In genomic region chr16:712740-713250, GRCh38 we compare ENCODE assay signal across 1 cellular context.
TF ChIP-seq lines count a peak whose summit lies in the region.

No MANE protein-coding gene starts in this region.

TF ChIP-seq in HEK293, 187 proteins besides CTCF, POLR2A, EP300 and RAD21 (continued from another document):
- TF ChIP-seq, protein P1, sequence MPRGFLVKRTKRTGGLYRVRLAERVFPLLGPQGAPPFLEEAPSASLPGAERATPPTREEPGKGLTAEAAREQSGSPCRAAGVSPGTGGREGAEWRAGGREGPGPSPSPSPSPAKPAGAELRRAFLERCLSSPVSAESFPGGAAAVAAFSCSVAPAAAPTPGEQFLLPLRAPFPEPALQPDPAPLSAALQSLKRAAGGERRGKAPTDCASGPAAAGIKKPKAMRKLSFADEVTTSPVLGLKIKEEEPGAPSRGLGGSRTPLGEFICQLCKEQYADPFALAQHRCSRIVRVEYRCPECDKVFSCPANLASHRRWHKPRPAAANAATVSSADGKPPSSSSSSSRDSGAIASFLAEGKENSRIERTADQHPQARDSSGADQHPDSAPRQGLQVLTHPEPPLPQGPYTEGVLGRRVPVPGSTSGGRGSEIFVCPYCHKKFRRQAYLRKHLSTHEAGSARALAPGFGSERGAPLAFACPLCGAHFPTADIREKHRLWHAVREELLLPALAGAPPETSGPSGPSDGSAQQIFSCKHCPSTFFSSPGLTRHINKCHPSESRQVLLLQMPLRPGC (tag by site-specific recombination; IDR thresholded peaks at IDR 0.05), result peak; percentile 50; the same call in 1 of the 2 replicates
- TF ChIP-seq, protein P2, sequence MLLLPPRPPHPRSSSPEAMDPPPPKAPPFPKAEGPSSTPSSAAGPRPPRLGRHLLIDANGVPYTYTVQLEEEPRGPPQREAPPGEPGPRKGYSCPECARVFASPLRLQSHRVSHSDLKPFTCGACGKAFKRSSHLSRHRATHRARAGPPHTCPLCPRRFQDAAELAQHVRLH (tag by site-specific recombination; IDR thresholded peaks at IDR 0.05), result peak; percentile 90
- TF ChIP-seq ZNF2 (tag by site-specific recombination; IDR thresholded peaks at IDR 0.05), result peak; percentile 97
- peak; percentile 78; the same call in 1 of the 2 replicates for TF ChIP-seq KLF17 (tag by site-specific recombination; IDR thresholded peaks at IDR 0.05)
- TF ChIP-seq HIC1 (tag by site-specific recombination; IDR thresholded peaks at IDR 0.05), result peak; percentile 74; the same call in 1 of the 2 replicates
- peak; percentile 78; the same call in 1 of the 2 replicates for TF ChIP-seq KLF7 (tag by site-specific recombination; IDR thresholded peaks at IDR 0.05; ENCODE audit: borderline replicate concordance)
- TF ChIP-seq ZXDB (tag by site-specific recombination; IDR thresholded peaks at IDR 0.05), result peak; percentile 64; the same call in 1 of the 2 replicates
- TF ChIP-seq, protein P3, sequence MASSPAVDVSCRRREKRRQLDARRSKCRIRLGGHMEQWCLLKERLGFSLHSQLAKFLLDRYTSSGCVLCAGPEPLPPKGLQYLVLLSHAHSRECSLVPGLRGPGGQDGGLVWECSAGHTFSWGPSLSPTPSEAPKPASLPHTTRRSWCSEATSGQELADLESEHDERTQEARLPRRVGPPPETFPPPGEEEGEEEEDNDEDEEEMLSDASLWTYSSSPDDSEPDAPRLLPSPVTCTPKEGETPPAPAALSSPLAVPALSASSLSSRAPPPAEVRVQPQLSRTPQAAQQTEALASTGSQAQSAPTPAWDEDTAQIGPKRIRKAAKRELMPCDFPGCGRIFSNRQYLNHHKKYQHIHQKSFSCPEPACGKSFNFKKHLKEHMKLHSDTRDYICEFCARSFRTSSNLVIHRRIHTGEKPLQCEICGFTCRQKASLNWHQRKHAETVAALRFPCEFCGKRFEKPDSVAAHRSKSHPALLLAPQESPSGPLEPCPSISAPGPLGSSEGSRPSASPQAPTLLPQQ (tag by site-specific recombination; IDR thresholded peaks at IDR 0.05), result 0 out of 2 replicates have a peak, but pooled peaks have one; percentile 5
- TF ChIP-seq EGR2 (tag by site-specific recombination; IDR thresholded peaks at IDR 0.05; ENCODE audit: low read depth), result peak; percentile 86
- TF ChIP-seq ZNF398 (tag by site-specific recombination; IDR thresholded peaks at IDR 0.05), result peak; percentile 50
- TF ChIP-seq ZBTB8A (tag by site-specific recombination; IDR thresholded peaks at IDR 0.05), result peak; percentile 87
- TF ChIP-seq KLF9 (tag by site-specific recombination; IDR thresholded peaks at IDR 0.05; ENCODE audit: low read depth), result peak; percentile 86
- TF ChIP-seq ZBTB48 (tag by site-specific recombination; IDR thresholded peaks at IDR 0.05), result peak; percentile 79; the same call in 1 of the 2 replicates
- TF ChIP-seq SP7 (tag by site-specific recombination; IDR thresholded peaks at IDR 0.05), result peak; percentile 84
- 0 out of 2 replicates have a peak, but pooled peaks have one; percentile 10 for TF ChIP-seq ZBTB1 (tag by site-specific recombination; IDR thresholded peaks at IDR 0.05)
- TF ChIP-seq ZNF335 (tag by site-specific recombination; conservative IDR thresholded peaks at IDR 0.05), result peak; percentile 46
- peak; percentile 81 for TF ChIP-seq KLF8 (tag by site-specific recombination; IDR thresholded peaks at IDR 0.05)
- peak; percentile 83 for TF ChIP-seq ZNF324 (tag by site-specific recombination; IDR thresholded peaks at IDR 0.05)
- peak; percentile 91 for TF ChIP-seq ZNF366 (tag by site-specific recombination; conservative IDR thresholded peaks at IDR 0.05)
- TF ChIP-seq ZNF394 (tag by site-specific recombination; IDR thresholded peaks at IDR 0.05; ENCODE audit: borderline replicate concordance), result peak; percentile 78; the same call in 1 of the 2 replicates
- peak; percentile 29; the same call in 1 of the 2 replicates for TF ChIP-seq OSR2 (tag by site-specific recombination; IDR thresholded peaks at IDR 0.05)
- TF ChIP-seq, protein P4, sequence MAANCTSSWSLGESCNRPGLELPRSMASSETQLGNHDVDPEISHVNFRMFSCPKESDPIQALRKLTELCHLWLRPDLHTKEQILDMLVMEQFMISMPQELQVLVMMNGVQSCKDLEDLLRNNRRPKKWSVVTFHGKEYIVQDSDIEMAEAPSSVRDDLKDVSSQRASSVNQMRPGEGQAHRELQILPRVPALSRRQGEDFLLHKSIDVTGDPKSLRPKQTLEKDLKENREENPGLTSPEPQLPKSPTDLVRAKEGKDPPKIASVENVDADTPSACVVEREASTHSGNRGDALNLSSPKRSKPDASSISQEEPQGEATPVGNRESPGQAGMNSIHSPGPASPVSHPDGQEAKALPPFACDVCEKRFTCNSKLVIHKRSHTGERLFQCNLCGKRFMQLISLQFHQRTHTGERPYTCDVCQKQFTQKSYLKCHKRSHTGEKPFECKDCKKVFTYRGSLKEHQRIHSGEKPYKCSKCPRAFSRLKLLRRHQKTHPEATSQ (tag by site-specific recombination; IDR thresholded peaks at IDR 0.05), result peak; percentile 55; the same call in 1 of the 2 replicates
- TF ChIP-seq, protein P5, sequence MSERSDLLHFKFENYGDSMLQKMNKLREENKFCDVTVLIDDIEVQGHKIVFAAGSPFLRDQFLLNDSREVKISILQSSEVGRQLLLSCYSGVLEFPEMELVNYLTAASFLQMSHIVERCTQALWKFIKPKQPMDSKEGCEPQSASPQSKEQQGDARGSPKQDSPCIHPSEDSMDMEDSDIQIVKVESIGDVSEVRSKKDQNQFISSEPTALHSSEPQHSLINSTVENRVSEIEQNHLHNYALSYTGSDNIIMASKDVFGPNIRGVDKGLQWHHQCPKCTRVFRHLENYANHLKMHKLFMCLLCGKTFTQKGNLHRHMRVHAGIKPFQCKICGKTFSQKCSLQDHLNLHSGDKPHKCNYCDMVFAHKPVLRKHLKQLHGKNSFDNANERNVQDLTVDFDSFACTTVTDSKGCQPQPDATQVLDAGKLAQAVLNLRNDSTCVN (tag by site-specific recombination; optimal IDR thresholded peaks at IDR 0.05), result peak; percentile 28
- peak; percentile 55 for TF ChIP-seq ZNF654 (tag by site-specific recombination; IDR thresholded peaks at IDR 0.05; ENCODE audit: low read depth)
- 0 out of 2 replicates have a peak, but pooled peaks have one; percentile 78 for TF ChIP-seq BCL11B (tag by site-specific recombination; IDR thresholded peaks at IDR 0.05; ENCODE audit: low read depth)
- TF ChIP-seq ZNF391 (tag by site-specific recombination; IDR thresholded peaks at IDR 0.05; ENCODE audit: borderline replicate concordance, low read depth), result 0 out of 2 replicates have a peak, but pooled peaks have one; percentile 57
- peak; percentile 70 for TF ChIP-seq IKZF3 (tag by site-specific recombination; IDR thresholded peaks at IDR 0.05)
- TF ChIP-seq, protein P6, sequence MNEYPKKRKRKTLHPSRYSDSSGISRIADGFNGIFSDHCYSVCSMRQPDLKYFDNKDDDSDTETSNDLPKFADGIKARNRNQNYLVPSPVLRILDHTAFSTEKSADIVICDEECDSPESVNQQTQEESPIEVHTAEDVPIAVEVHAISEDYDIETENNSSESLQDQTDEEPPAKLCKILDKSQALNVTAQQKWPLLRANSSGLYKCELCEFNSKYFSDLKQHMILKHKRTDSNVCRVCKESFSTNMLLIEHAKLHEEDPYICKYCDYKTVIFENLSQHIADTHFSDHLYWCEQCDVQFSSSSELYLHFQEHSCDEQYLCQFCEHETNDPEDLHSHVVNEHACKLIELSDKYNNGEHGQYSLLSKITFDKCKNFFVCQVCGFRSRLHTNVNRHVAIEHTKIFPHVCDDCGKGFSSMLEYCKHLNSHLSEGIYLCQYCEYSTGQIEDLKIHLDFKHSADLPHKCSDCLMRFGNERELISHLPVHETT (tag by site-specific recombination; IDR thresholded peaks at IDR 0.05), result peak; percentile 74; the same call in 1 of the 2 replicates
- TF ChIP-seq ZNF24 (tag by site-specific recombination; IDR thresholded peaks at IDR 0.05), result peak; percentile 80; the same call in 1 of the 2 replicates
- peak; percentile 56 for TF ChIP-seq SP3 (tag by site-specific recombination; IDR thresholded peaks at IDR 0.05)
- peak; percentile 84 for TF ChIP-seq ZBTB17 (tag by site-specific recombination; IDR thresholded peaks at IDR 0.05)
- peak; percentile 71 for TF ChIP-seq ZFP69B (tag by site-specific recombination; IDR thresholded peaks at IDR 0.05)
- 0 out of 2 replicates have a peak, but pooled peaks have one; percentile 35 for TF ChIP-seq ZNF76 (tag by site-specific recombination; IDR thresholded peaks at IDR 0.05; ENCODE audit: borderline replicate concordance, low read depth)
- peak; percentile 49; the same call in 1 of the 2 replicates for TF ChIP-seq ZNF146 (tag by site-specific recombination; IDR thresholded peaks at IDR 0.05)
